ENCODE assay signal across 14 cellular contexts in the genomic region with DNA sequence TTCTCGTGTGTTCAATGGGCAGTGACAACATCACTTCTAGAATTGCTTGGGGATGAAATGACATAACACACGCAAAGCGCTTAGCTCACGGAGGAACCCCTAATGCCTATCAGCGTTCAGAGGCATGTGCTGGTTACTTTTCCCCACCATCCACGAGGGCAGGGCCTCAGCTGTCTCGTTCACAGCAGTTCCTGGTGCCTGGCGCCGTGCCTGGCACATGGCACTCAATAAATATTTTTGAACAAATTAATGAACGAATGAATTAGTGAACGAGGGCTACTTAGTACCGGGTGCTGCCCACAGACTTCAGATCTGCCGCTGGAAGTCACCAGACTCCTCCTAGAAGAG. TPM values are rescaled to one million over a fixed set of nuclear protein-coding genes. Genes with fewer than 3 reads are reported as not detected.
DNase-seq lines count a peak whose midpoint lies in the region; ATAC-seq and TF ChIP-seq lines count a peak whose summit lies in the region.
"Had no signal": no experiment of that assay in that cellular context is flagged by ENCODE, and none has a peak within 500 bp of the region (broad histone marks: within the 10 kb centered on the region; RNA-seq: fewer than 3 reads in every experiment).

No MANE protein-coding gene starts in this region.

- peak overlapping the region; percentile 58 to 91 (median 76) for H3K4me2 ChIP-seq in BLaER1 treated with 17β-estradiol and CSF1 and Interleukin-3, amounts not matched to agents 10 nM and 100 nM

- peak overlapping the region in 9 of 11 experiments; percentile 11 to 57 (median 31); a peak in 10 of 22 replicates for H3K9ac ChIP-seq in BLaER1 treated with 17β-estradiol and CSF1 and Interleukin-3, amounts not matched to agents 10 nM and 100 nM
- no peak overlapping the region for H3K9ac ChIP-seq in endodermal cell (ENCODE audit: extremely low read depth, low read length, poor library complexity, severe bottlenecking)

- H3K4me3 Mint-ChIP-seq in endodermal cell, result no peak overlapping the region

- no peak for TF ChIP-seq EP300 in Ishikawa (IDR thresholded peaks at IDR 0.05; ENCODE audit: borderline replicate concordance)

- H3K4me1 Mint-ChIP-seq in endodermal cell, result peaks cover 8% of the 10 kb centered on the region

- no peak for TF ChIP-seq RAD21 in Ishikawa (IDR thresholded peaks at IDR 0.05; ENCODE audit: low read depth)

- H3K27ac Mint-ChIP-seq in endodermal cell, result no peak overlapping the region

- no peak for DNase-seq in endodermal cell
- peak in 1 of 2 donors; percentile 58 for DNase-seq in gastrocnemius medialis
- DNase-seq in activated naive CD4-positive, alpha-beta T cell (lab: John Stamatoyannopoulos, UW), result no peak
- DNase-seq in NCI-H2196 (lab: John Stamatoyannopoulos, UW; ENCODE audit: unreplicated experiment), result no peak
- DNase-seq in AG08395 (ENCODE audit: low spot score), result no peak
- DNase-seq: Kasumi-1, lower lobe of right lung, NCI-H187 treated with DMSO at 0.1 percent for 48 hours had no signal

- no peak overlapping the region for H3K4me3 ChIP-seq in BLaER1 treated with 17β-estradiol and CSF1 and Interleukin-3, amounts not matched to agents 10 nM and 100 nM
- no peak overlapping the region for H3K4me3 ChIP-seq in endodermal cell (ENCODE audit: low read length)
- H3K4me3 ChIP-seq in gastrocnemius medialis, result peak overlapping the region in 3 of 4 donors; percentile 7 to 27 (median 21)
- H3K4me3 ChIP-seq: lower lobe of right lung had no signal

- ATAC-seq in gastrocnemius medialis, result peak; percentile 5 to 16
- no peak for ATAC-seq in GM21390 (IDR thresholded peaks at IDR 0.05; ENCODE audit: unreplicated experiment)

- WGBS in endodermal cell (ENCODE audit: insufficient coverage in 1 of 2, insufficient read length in 1 of 2), 2 experiments, result 70 to 82% methylated on average over 12 to 13 of the region's 13 CpGs

- no peaks in the 10 kb centered on the region for H3K36me3 ChIP-seq in BLaER1 treated with 17β-estradiol and CSF1 and Interleukin-3, amounts not matched to agents 10 nM and 100 nM
- no peaks in the 10 kb centered on the region for H3K36me3 ChIP-seq in endodermal cell (ENCODE audit: control insufficient read depth, insufficient read depth, low read length)
- no peaks in the 10 kb centered on the region for H3K36me3 ChIP-seq in gastrocnemius medialis
- H3K36me3 ChIP-seq: lower lobe of right lung had no signal

- TF ChIP-seq POLR2A in gastrocnemius medialis (IDR thresholded peaks at IDR 0.05), result no peak

- H3K36me3 Mint-ChIP-seq in endodermal cell (ENCODE audit: low read depth), result no peaks in the 10 kb centered on the region

- no peaks in the 10 kb centered on the region for H3K9me3 ChIP-seq in BLaER1 treated with 17β-estradiol and CSF1 and Interleukin-3, amounts not matched to agents 10 nM and 100 nM (replicated peaks in 1 of 11)
- no peaks in the 10 kb centered on the region for H3K9me3 ChIP-seq in endodermal cell (ENCODE audit: control insufficient read depth, low read length)
- no peaks in the 10 kb centered on the region for H3K9me3 ChIP-seq in gastrocnemius medialis
- H3K9me3 ChIP-seq: lower lobe of right lung had no signal

- intact Hi-C loops in gastrocnemius medialis (cut with DNase I; ENCODE audit: low total_unique reads), result loop anchor here (1.0 kb wide), 1 partner anchor 23 kb away; no protein-coding TSS in a partner anchor

- no peaks in the 10 kb centered on the region for H3K27me3 ChIP-seq in BLaER1 treated with 17β-estradiol and CSF1 and Interleukin-3, amounts not matched to agents 10 nM and 100 nM
- H3K27me3 ChIP-seq in endodermal cell (ENCODE audit: control insufficient read depth, insufficient read depth, low read length, poor library complexity, severe bottlenecking), result no peaks in the 10 kb centered on the region
- no peaks in the 10 kb centered on the region for H3K27me3 ChIP-seq in gastrocnemius medialis

- no peaks in the 10 kb centered on the region for H3K9me3 Mint-ChIP-seq in endodermal cell

- TF ChIP-seq CTCF in endodermal cell (conservative IDR thresholded peaks at IDR 0.05) (no peak), gastrocnemius medialis (IDR thresholded peaks at IDR 0.05 in 4 of 5, conservative IDR thresholded peaks at IDR 0.05 in 1 of 5) (no peak)

- H3K27ac ChIP-seq in BLaER1 treated with 17β-estradiol and CSF1 and Interleukin-3, amounts not matched to agents 10 nM and 100 nM, result peak overlapping the region in 6 of 11 experiments; percentile 43 to 65 (median 59); a peak in 9 of 22 replicates
- peak overlapping the region; percentile 41 for H3K27ac ChIP-seq in endodermal cell (ENCODE audit: low read depth, low read length)
- H3K27ac ChIP-seq in gastrocnemius medialis, result peak overlapping the region; percentile 89 to 98 (median 92)
- H3K27ac ChIP-seq: lower lobe of right lung, VCaP had no signal

- in situ Hi-C loops in gastrocnemius medialis (cut with MboI; ENCODE audit: low sequenced_read_pairs in 4 of 4), result no loop called here

- H3K4me1 ChIP-seq in BLaER1 treated with 17β-estradiol and CSF1 and Interleukin-3, amounts not matched to agents 10 nM and 100 nM, result peaks cover 16 to 60% (median 32%) of the 10 kb centered on the region in 10 experiments
- peaks cover 3% of the 10 kb centered on the region for H3K4me1 ChIP-seq in endodermal cell (ENCODE audit: control insufficient read depth, insufficient read depth, low read length)
- H3K4me1 ChIP-seq in gastrocnemius medialis, result peaks cover 48 to 57% of the 10 kb centered on the region in 2 donors

- H3K27me3 Mint-ChIP-seq in endodermal cell (ENCODE audit: insufficient read depth), result no peaks in the 10 kb centered on the region

- no peaks in the 10 kb centered on the region for H4K20me1 ChIP-seq in BLaER1 treated with 17β-estradiol and CSF1 and Interleukin-3, amounts not matched to agents 10 nM and 100 nM

TF ChIP-seq in Ishikawa, 13 proteins besides CTCF, POLR2A, EP300 and RAD21:
- TF ChIP-seq NFIC (IDR thresholded peaks at IDR 0.05) (no peak), TAF1 (IDR thresholded peaks at IDR 0.05; ENCODE audit: low read depth) (no peak), EGR1 (IDR thresholded peaks at IDR 0.05) (no peak), CEBPB (IDR thresholded peaks at IDR 0.05) (no peak), TEAD4 (IDR thresholded peaks at IDR 0.05) (no peak), CREB1 (IDR thresholded peaks at IDR 0.05; ENCODE audit: low read depth) (no peak)
- TF ChIP-seq, protein P1, sequence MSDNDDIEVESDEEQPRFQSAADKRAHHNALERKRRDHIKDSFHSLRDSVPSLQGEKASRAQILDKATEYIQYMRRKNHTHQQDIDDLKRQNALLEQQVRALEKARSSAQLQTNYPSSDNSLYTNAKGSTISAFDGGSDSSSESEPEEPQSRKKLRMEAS (IDR thresholded peaks at IDR 0.05), result peak; percentile 85
TF ChIP-seq in Ishikawa: peak in this region for 1.

RNA-seq across cellular contexts. Expression of a gene that starts 14.1 kb away (rescaled TPM):
- total RNA-seq in endodermal cell (not detected), gastrocnemius medialis (not detected)
- polyA plus RNA-seq in endodermal cell (2013, experiment 1 of 2), result 0.25 TPM
- polyA plus RNA-seq in endodermal cell (2013, experiment 2 of 2), result not detected
- total RNA-seq: epithelial cell of proximal tubule, SK-MEL-5 had no signal

Comparison
In these comparisons a context has a peak if more than half of its experiments do, and no peak if none do; other contexts are left out.
1. H3K27ac ChIP-seq: peak in every context shown above with its lines; median percentile 92 in gastrocnemius medialis; 59 in BLaER1 treated with 17β-estradiol and CSF1 and Interleukin-3, amounts not matched to agents 10 nM and 100 nM; 41 in endodermal cell.
2. H3K4me3 ChIP-seq: peak in gastrocnemius medialis (3 of 4); none in BLaER1 treated with 17β-estradiol and CSF1 and Interleukin-3, amounts not matched to agents 10 nM and 100 nM (0 of 10) and endodermal cell (single experiment).